Comparison of ENCODE assay signal across 14 cellular contexts in genomic region chr9:35680331-35681105, GRCh38. TPM values are rescaled to one million over a fixed set of nuclear protein-coding genes. Genes with fewer than 3 reads are reported as not detected.
DNase-seq lines count a peak whose midpoint lies in the region; ATAC-seq and TF ChIP-seq lines count a peak whose summit lies in the region.
"Had no signal": no experiment of that assay in that cellular context is flagged by ENCODE, and none has a peak within 500 bp of the region (broad histone marks: within the 10 kb centered on the region; RNA-seq: fewer than 3 reads in every experiment).

No MANE protein-coding gene starts in this region.

- intact Hi-C loops in sigmoid colon (cut with DNase I), result no loop called here

- H3K4me3 ChIP-seq in sigmoid colon, result no peak overlapping the region

- DNase-seq in cerebellum (ENCODE audit: low spot score) (peak; percentile 65), sigmoid colon (no peak)
- DNase-seq in activated naive CD4-positive, alpha-beta T cell treated with anti-CD3 and anti-CD28 coated beads, Interleukin-2, amount 50 U/mL, for 72 hours (ENCODE audit: low spot score in 2 of 2), result no peak
- DNase-seq: activated naive CD4-positive, alpha-beta T cell treated with Interleukin-2 at 50 U/mL for 16 hours; NK-92 treated with Interleukin-12 subunit alpha and Interleukin-12 subunit beta, amount 100 ng/mL, for 24 hours; small intestine; stimulated activated naive CD8-positive, alpha-beta T cell treated with anti-CD3 and anti-CD28 coated beads, Interleukin-15, amount 100 ng/mL, for 72 hours had no signal

- no peak for TF ChIP-seq POLR2A in sigmoid colon (IDR thresholded peaks at IDR 0.05)

- peaks cover 0 to 53% (median 49%) of the 10 kb centered on the region in 4 donors for H3K4me1 ChIP-seq in sigmoid colon

- H3K36me3 Mint-ChIP-seq in activated naive CD4-positive, alpha-beta T cell treated with anti-CD3 and anti-CD28 coated beads, Interleukin-2, amount 50 U/mL, for 72 hours, result no peaks in the 10 kb centered on the region

- H3K27me3 ChIP-seq in sigmoid colon, result no peaks in the 10 kb centered on the region

- peak overlapping the region; percentile 95 to 100 (median 98) for H3K27ac ChIP-seq in sigmoid colon
- H3K27ac ChIP-seq: VCaP had no signal

- TF ChIP-seq EP300 in sigmoid colon (IDR thresholded peaks at IDR 0.05), result no peak

- 73 to 74% methylated on average over 15 of the region's 15 CpGs for WGBS in sigmoid colon, 2 donors

- ATAC-seq in GM18907 (IDR thresholded peaks at IDR 0.05; ENCODE audit: unreplicated experiment) (peak; percentile 59), HG03432 (IDR thresholded peaks at IDR 0.05; ENCODE audit: unreplicated experiment) (peak; percentile 46), GM19452 (IDR thresholded peaks at IDR 0.05; ENCODE audit: unreplicated experiment) (no peak), HG02571 (IDR thresholded peaks at IDR 0.05; ENCODE audit: unreplicated experiment) (no peak), GM18868 (IDR thresholded peaks at IDR 0.05; ENCODE audit: unreplicated experiment) (no peak)
- ATAC-seq in activated naive CD4-positive, alpha-beta T cell treated with anti-CD3 and anti-CD28 coated beads, Interleukin-2, amount 50 U/mL, for 72 hours, result no peak
- ATAC-seq: stimulated activated naive CD8-positive, alpha-beta T cell treated with anti-CD3 and anti-CD28 coated beads, Interleukin-15, amount 100 ng/mL, for 72 hours had no signal

- peaks cover 32 to 39% (median 33%) of the 10 kb centered on the region in 4 donors for H3K36me3 ChIP-seq in sigmoid colon

- no peak for TF ChIP-seq CTCF in sigmoid colon (IDR thresholded peaks at IDR 0.05)

- no peak overlapping the region for H3K27ac Mint-ChIP-seq in activated naive CD4-positive, alpha-beta T cell treated with anti-CD3 and anti-CD28 coated beads, Interleukin-2, amount 50 U/mL, for 72 hours
- H3K27ac Mint-ChIP-seq: stimulated activated naive CD8-positive, alpha-beta T cell treated with anti-CD3 and anti-CD28 coated beads, Interleukin-15, amount 100 ng/mL, for 72 hours had no signal

- no peaks in the 10 kb centered on the region for H3K9me3 ChIP-seq in sigmoid colon

- H3K9me3 Mint-ChIP-seq in activated naive CD4-positive, alpha-beta T cell treated with anti-CD3 and anti-CD28 coated beads, Interleukin-2, amount 50 U/mL, for 72 hours, result no peaks in the 10 kb centered on the region
- H3K9me3 Mint-ChIP-seq: stimulated activated naive CD8-positive, alpha-beta T cell treated with anti-CD3 and anti-CD28 coated beads, Interleukin-15, amount 100 ng/mL, for 72 hours had no signal

RNA-seq across cellular contexts. Expression of gene CA9, which starts 6.8 kb away (rescaled TPM):
- not detected for total RNA-seq in cerebellum
- under 1 TPM in 2 of 4 donors, not detected in 2; 0.33 to 0.71 TPM for total RNA-seq in sigmoid colon
- 1 to 10 TPM in 1 of 3 donors, not detected in 2; 1.7 TPM for polyA plus RNA-seq in sigmoid colon
- 1 to 10 TPM in 1 of 2 donors, under 1 TPM in 1; 0.73 to 1.1 TPM for total RNA-seq in activated naive CD4-positive, alpha-beta T cell treated with anti-CD3 and anti-CD28 coated beads, Interleukin-2, amount 50 U/mL, for 72 hours
- total RNA-seq: epithelial cell of proximal tubule had no signal

RNA-seq across cellular contexts. Expression of gene TPM2, which starts 9.2 kb away (rescaled TPM):
- total RNA-seq in cerebellum (10.6 TPM), sigmoid colon (1,000 to 10,000 TPM; 3,590 to 8,131 (median 6,107) TPM)
- polyA plus RNA-seq in sigmoid colon, result 100 to 1,000 TPM in 2 of 3 donors, 10 to 100 TPM in 1; 49.9 to 447 (median 334) TPM
- total RNA-seq in activated naive CD4-positive, alpha-beta T cell treated with anti-CD3 and anti-CD28 coated beads, Interleukin-2, amount 50 U/mL, for 72 hours, result 1 to 10 TPM; 5.2 to 9.3 TPM

RNA-seq across cellular contexts. Expression of gene ARHGEF39, which starts 15.5 kb away (rescaled TPM):
- total RNA-seq in cerebellum (1.3 TPM), sigmoid colon (1 to 10 TPM in 3 of 4 donors, under 1 TPM in 1; 0.99 to 3.3 (median 1.4) TPM)
- polyA plus RNA-seq in sigmoid colon, result 1 to 10 TPM in 2 of 3 donors, under 1 TPM in 1; 0.60 to 9.0 (median 1.6) TPM
- total RNA-seq in activated naive CD4-positive, alpha-beta T cell treated with anti-CD3 and anti-CD28 coated beads, Interleukin-2, amount 50 U/mL, for 72 hours, result 10 to 100 TPM; 21.6 to 22.8 TPM

RNA-seq across cellular contexts. Expression of gene CCDC107, which starts 22.4 kb away (rescaled TPM):
- 8.9 TPM for total RNA-seq in cerebellum
- total RNA-seq in sigmoid colon, result 100 to 1,000 TPM in 1 of 4 donors, 10 to 100 TPM in 3; 70.6 to 112 (median 83.1) TPM
- 10 to 100 TPM; 21.3 to 28.8 (median 24.2) TPM for polyA plus RNA-seq in sigmoid colon
- 10 to 100 TPM; 10.2 to 24.4 TPM for total RNA-seq in activated naive CD4-positive, alpha-beta T cell treated with anti-CD3 and anti-CD28 coated beads, Interleukin-2, amount 50 U/mL, for 72 hours

RNA-seq across cellular contexts. Expression of gene RMRP, which starts 22.7 kb away (rescaled TPM):
- total RNA-seq in cerebellum (172,488 TPM), sigmoid colon (over 10,000 TPM in 2 of 4 donors, 1,000 to 10,000 TPM in 2; 2,523 to 26,387 (median 8,883) TPM)
- 100 to 1,000 TPM in 1 of 3 donors, not detected in 2; 480 TPM for polyA plus RNA-seq in sigmoid colon
- 1,000 to 10,000 TPM; 3,566 to 7,483 TPM for total RNA-seq in activated naive CD4-positive, alpha-beta T cell treated with anti-CD3 and anti-CD28 coated beads, Interleukin-2, amount 50 U/mL, for 72 hours

Comparison
In these comparisons a context has a peak if more than half of its experiments do, and no peak if none do; other contexts are left out.
1. ATAC-seq: peak in GM18907 (single experiment) and HG03432 (single experiment); none in activated naive CD4-positive, alpha-beta T cell treated with anti-CD3 and anti-CD28 coated beads, Interleukin-2, amount 50 U/mL, for 72 hours (0 of 2), GM19452 (single experiment), HG02571 (single experiment) and GM18868 (single experiment).
2. RNA of gene TPM2, which starts 9.2 kb away (total RNA-seq): 3,590 to 8,131 TPM in sigmoid colon; 10.6 TPM in cerebellum (single experiment) and 5.2 to 9.3 TPM in activated naive CD4-positive, alpha-beta T cell treated with anti-CD3 and anti-CD28 coated beads, Interleukin-2, amount 50 U/mL, for 72 hours; every median in the first group is over 100 times any median in the second.